17 cellular contexts compared by ENCODE assay signal in the genomic region with DNA sequence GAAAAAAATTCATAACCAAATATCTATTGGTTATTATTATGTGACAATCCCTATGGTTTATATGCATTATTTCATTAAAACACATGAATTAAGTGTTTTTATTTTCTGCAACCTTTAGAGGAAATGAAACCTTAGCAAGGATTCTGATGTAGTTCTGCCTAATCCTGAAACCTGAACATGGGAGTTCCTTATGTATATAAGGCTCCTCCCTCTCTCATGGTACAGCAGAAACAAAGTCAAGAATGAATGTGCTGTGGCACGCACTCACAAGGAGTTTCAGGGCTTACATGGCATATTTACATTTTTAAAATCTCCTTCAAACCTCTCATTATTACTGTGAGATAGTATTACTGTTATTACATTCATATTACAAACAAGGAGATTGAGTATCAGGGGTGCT.
DNase-seq lines count a peak whose midpoint lies in the region; ATAC-seq and TF ChIP-seq lines count a peak whose summit lies in the region.
"Had no signal": no experiment of that assay in that cellular context is flagged by ENCODE, and none has a peak within 500 bp of the region (broad histone marks: within the 10 kb centered on the region; RNA-seq: fewer than 3 reads in every experiment).

No MANE protein-coding gene starts in this region.

- no peak overlapping the region for H2AFZ ChIP-seq in mammary epithelial cell (ENCODE audit: low read depth, low read length)

- DNase-seq in mammary epithelial cell = no peak
- DNase-seq in MCF 10A (ENCODE audit: unreplicated experiment) = no peak
- no peak for DNase-seq in NCI-H345 treated with DMSO at 0.1 percent for 48 hours (lab: John Stamatoyannopoulos, UW; ENCODE audit: unreplicated experiment)
- DNase-seq in GM13976 (ENCODE audit: low spot score) = no peak
- DNase-seq in HUDEP-2 (lab: John Stamatoyannopoulos, UW; ENCODE audit: unreplicated experiment in 76 of 76) = no peak
- DNase-seq in left lobe of liver (ENCODE audit: low spot score) = no peak
- DNase-seq: activated CD4-positive, alpha-beta T cell treated with anti-CD3 and anti-CD28 coated beads, Interleukin-2, amount 10 ng/mL, durations not matched to agents 24 days and 14 days; left cardiac atrium; OCI-M1; T-helper 1 cell had no signal

- peak overlapping the region; percentile 3 for H3K9ac ChIP-seq in mammary epithelial cell (ENCODE audit: insufficient read depth, low read length)

- intact Hi-C loops in mammary epithelial cell (cut with micrococcal nuclease) (no loop called here), MCF 10A (cut with micrococcal nuclease) (no loop called here)

- no peaks in the 10 kb centered on the region for H3K9me3 Mint-ChIP-seq in MCF 10A (ENCODE audit: unreplicated experiment)
- H3K9me3 Mint-ChIP-seq: activated T-helper 1 cell treated with anti-CD3 and anti-CD28 coated beads, Interleukin-12 subunit alpha, Interleukin-12 subunit beta, Interleukin-2, Interleukin-4 antibody, amounts not matched to agents 30 ng/mL and 10 ng/mL and 1 ng/mL, durations not matched to agents 14 hours and 24 hours and 36 hours; type B pancreatic cell had no signal

- H3K36me3 ChIP-seq in mammary epithelial cell (ENCODE audit: insufficient read depth, low read length) = no peaks in the 10 kb centered on the region

- no peak overlapping the region for H3K27ac Mint-ChIP-seq in MCF 10A (ENCODE audit: low read depth, unreplicated experiment)
- H3K27ac Mint-ChIP-seq: activated CD4-positive, alpha-beta T cell treated with anti-CD3 and anti-CD28 coated beads, Interleukin-2, amount 10 ng/mL, durations not matched to agents 24 days and 14 days; activated T-helper 1 cell treated with anti-CD3 and anti-CD28 coated beads, Interleukin-12 subunit alpha, Interleukin-12 subunit beta, Interleukin-2, Interleukin-4 antibody, amounts not matched to agents 30 ng/mL and 10 ng/mL and 1 ng/mL, durations not matched to agents 14 hours and 24 hours and 36 hours; type B pancreatic cell had no signal

- no peak overlapping the region for H3K4me2 ChIP-seq in mammary epithelial cell (ENCODE audit: insufficient read depth, low read depth, low read length)

- H3K27me3 ChIP-seq in mammary epithelial cell (ENCODE audit: insufficient read depth, low read length) = no peaks in the 10 kb centered on the region

- 57% methylated on average over 1 of the region's 1 CpG for WGBS in mammary epithelial cell (ENCODE audit: low coverage, missing lambda C conversion rate)

- no peak for TF ChIP-seq CTCF in mammary epithelial cell (conservative IDR thresholded peaks at IDR 0.05 in 1 of 2, IDR thresholded peaks at IDR 0.05 in 1 of 2; ENCODE audit: extremely low read depth in 1 of 2, insufficient read depth in 1 of 2, low read depth in 1 of 2, low read length in 2 of 2)
- no peak for TF ChIP-seq CTCF in MCF 10A (IDR thresholded peaks at IDR 0.05; ENCODE audit: unreplicated experiment)
- no peak for TF ChIP-seq CTCF in GM13976 (IDR thresholded peaks at IDR 0.05; ENCODE audit: borderline replicate concordance, control extremely low read depth, extremely low read depth, insufficient read depth, missing control alignments)

- H3K36me3 Mint-ChIP-seq in MCF 10A (ENCODE audit: insufficient read depth, unreplicated experiment) = no peaks in the 10 kb centered on the region
- H3K36me3 Mint-ChIP-seq: type B pancreatic cell had no signal

- no peak overlapping the region for H3K27ac ChIP-seq in mammary epithelial cell (ENCODE audit: insufficient read depth, low read depth, low read length)
- H3K27ac ChIP-seq: skin epidermis had no signal

- H3K9me3 ChIP-seq in mammary epithelial cell (replicated peaks; ENCODE audit: insufficient read depth, low read length) = no peaks in the 10 kb centered on the region

- no peak overlapping the region for H3K4me3 ChIP-seq in mammary epithelial cell (replicated peaks in 1 of 3; ENCODE audit: insufficient read depth in 1 of 3, low read depth in 2 of 3, low read length in 3 of 3)
- H3K4me3 ChIP-seq: skin epidermis had no signal

- dilution Hi-C loops in mammary epithelial cell (cut with HindIII; ENCODE audit: low sequenced_read_pairs) = no loop called here

- H3K27me3 Mint-ChIP-seq in MCF 10A (ENCODE audit: insufficient read depth, unreplicated experiment) = no peaks in the 10 kb centered on the region
- H3K27me3 Mint-ChIP-seq: type B pancreatic cell had no signal

- CTCF ChIA-PET in mammary epithelial cell (lab: Charles Lee; ENCODE audit: low non-redundant PET) = no interaction called here
- CTCF ChIA-PET in MCF 10A (lab: Yijun Ruan, JAX) = no interaction called here

- no peaks in the 10 kb centered on the region for H4K20me1 ChIP-seq in mammary epithelial cell (ENCODE audit: insufficient read depth, low read length)

- no peaks in the 10 kb centered on the region for H3K79me2 ChIP-seq in mammary epithelial cell (ENCODE audit: insufficient read depth, low read length)

- in situ Hi-C loops in mammary epithelial cell (cut with MboI; ENCODE audit: low sequenced_read_pairs in 2 of 2) = no loop called here
- in situ Hi-C loops in GM13976 (cut with MboI; ENCODE audit: low sequenced_read_pairs, unreplicated experiment) = no loop called here

- no peak overlapping the region for H3K4me3 Mint-ChIP-seq in MCF 10A (ENCODE audit: unreplicated experiment)
- H3K4me3 Mint-ChIP-seq: activated CD4-positive, alpha-beta T cell treated with anti-CD3 and anti-CD28 coated beads, Interleukin-2, amount 10 ng/mL, durations not matched to agents 24 days and 14 days; activated T-helper 1 cell treated with anti-CD3 and anti-CD28 coated beads, Interleukin-12 subunit alpha, Interleukin-12 subunit beta, Interleukin-2, Interleukin-4 antibody, amounts not matched to agents 30 ng/mL and 10 ng/mL and 1 ng/mL, durations not matched to agents 14 hours and 24 hours and 36 hours; type B pancreatic cell had no signal

- ATAC-seq in HG02642 (IDR thresholded peaks at IDR 0.05; ENCODE audit: poor library complexity, unreplicated experiment) (peak; percentile 83), HG03469 (IDR thresholded peaks at IDR 0.05; ENCODE audit: unreplicated experiment) (peak; percentile 90), left lobe of liver (no peak)
- ATAC-seq: HCT116, HepG2, left cardiac atrium had no signal

- POLR2A ChIA-PET in MCF 10A (lab: Yijun Ruan, JAX) = no interaction called here

- H3K4me1 ChIP-seq in mammary epithelial cell (ENCODE audit: insufficient read depth, low read length) = no peaks in the 10 kb centered on the region

- BruUV-seq in mammary epithelial cell (replicated peaks; lab: Mats Ljungman, UMichigan) (no TSS peak), MCF 10A (replicated peaks; lab: Mats Ljungman, UMichigan) (no TSS peak)

- no peaks in the 10 kb centered on the region for H3K4me1 Mint-ChIP-seq in MCF 10A (ENCODE audit: insufficient read depth, unreplicated experiment)
- H3K4me1 Mint-ChIP-seq: activated CD4-positive, alpha-beta T cell treated with anti-CD3 and anti-CD28 coated beads, Interleukin-2, amount 10 ng/mL, durations not matched to agents 24 days and 14 days had no signal
